21 cellular contexts compared by ENCODE assay signal in the genomic region with DNA sequence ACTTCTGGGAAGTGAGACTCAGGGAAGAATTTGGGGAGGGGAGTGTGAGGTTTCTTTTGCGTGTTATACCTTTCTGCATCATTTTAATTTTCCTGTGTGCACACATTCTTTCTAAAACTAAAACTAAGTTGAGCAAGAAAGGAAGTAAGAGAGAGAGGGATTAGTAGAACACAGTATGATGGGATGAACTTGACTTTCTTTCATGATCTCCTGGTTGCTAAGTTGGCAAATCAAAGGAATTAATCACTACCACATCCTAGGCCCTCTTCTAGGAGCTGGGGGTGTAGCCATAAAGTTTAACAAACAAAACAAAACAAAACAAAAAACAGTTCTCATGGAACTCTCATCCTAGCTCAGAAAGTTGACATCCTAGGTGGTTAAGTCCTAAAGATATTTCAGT. TPM values are rescaled to one million over a fixed set of nuclear protein-coding genes. Genes with fewer than 3 reads are reported as not detected.
A peak's percentile ranks its signal among the peaks of the same experiment; 100 is the strongest.
DNase-seq lines count a peak whose midpoint lies in the region; ATAC-seq and TF ChIP-seq lines count a peak whose summit lies in the region.
"Had no signal": no experiment of that assay in that cellular context is flagged by ENCODE, and none has a peak within 500 bp of the region (broad histone marks: within the 10 kb centered on the region; RNA-seq: fewer than 3 reads in every experiment).

No MANE protein-coding gene starts in this region.

- H3K9me3 Mint-ChIP-seq in activated CD4-positive, alpha-beta T cell treated with anti-CD3 and anti-CD28 coated beads, Interleukin-2, amount 10 ng/mL, durations not matched to agents 24 days and 14 days: peaks cover 21% of the 10 kb centered on the region
- peaks cover 2% of the 10 kb centered on the region for H3K9me3 Mint-ChIP-seq in activated CD4-positive, alpha-beta memory T cell treated with anti-CD3 and anti-CD28 coated beads for 36 hours
- H3K9me3 Mint-ChIP-seq: CD4-positive, alpha-beta T cell; GM23338 had no signal

- H3K36me3 ChIP-seq in A673 (ENCODE audit: insufficient read depth, low read length, poor library complexity, severe bottlenecking) (no peaks in the 10 kb centered on the region), mesenchymal stem cell (ENCODE audit: control insufficient read depth in 1 of 2, insufficient read depth in 2 of 2, low read depth in 1 of 2, low read length in 2 of 2) (no peaks in the 10 kb centered on the region)
- H3K36me3 ChIP-seq: BLaER1 treated with 17β-estradiol and CSF1 and Interleukin-3, amounts not matched to agents 10 nM and 100 nM; MG63 had no signal

- H4K8ac ChIP-seq in mesenchymal stem cell (ENCODE audit: low read length): no peak overlapping the region

- no peaks in the 10 kb centered on the region for H3K79me1 ChIP-seq in mesenchymal stem cell (replicated peaks; ENCODE audit: low read length, poor library complexity, severe bottlenecking)

- DNase-seq in activated CD4-positive, alpha-beta T cell treated with anti-CD3 and anti-CD28 coated beads, Interleukin-2, amount 10 ng/mL, durations not matched to agents 24 days and 14 days: no peak
- DNase-seq in activated CD4-positive, alpha-beta T cell treated with anti-CD3 and anti-CD28 coated beads, Interleukin-2, amount 50 U/mL, for 4 hours: no peak
- DNase-seq in A673 (ENCODE audit: low spot score): peak; percentile 34
- no peak for DNase-seq in activated CD4-positive, alpha-beta memory T cell treated with anti-CD3 and anti-CD28 coated beads for 36 hours
- no peak for DNase-seq in mesenchymal stem cell
- no peak for DNase-seq in NCI-H345 (lab: John Stamatoyannopoulos, UW)
- DNase-seq: CD4-positive, alpha-beta T cell; H9; HFFc6; KG1; NCI-H1105 treated with DMSO at 0.1 percent for 48 hours; NCI-H146; NCI-H1930; NCI-H2107; NCI-H524 treated with DMSO at 0.1 percent for 48 hours; NCI-H774; SIG-M5 had no signal

- no peak overlapping the region for H3K4ac ChIP-seq in mesenchymal stem cell (ENCODE audit: low read depth in 1 of 2, low read length in 2 of 2)

- H2BK120ac ChIP-seq in mesenchymal stem cell (ENCODE audit: low read depth, low read length): no peak overlapping the region

- H2BK5ac ChIP-seq in mesenchymal stem cell (ENCODE audit: low read depth, low read length, poor library complexity, severe bottlenecking): no peak overlapping the region

- ATAC-seq in HG03342 (IDR thresholded peaks at IDR 0.05; ENCODE audit: unreplicated experiment): no peak
- ATAC-seq: GM23338 had no signal

- H3K9ac ChIP-seq in mesenchymal stem cell (ENCODE audit: low read length): peak overlapping the region; percentile 54
- H3K9ac ChIP-seq: BLaER1 treated with 17β-estradiol and CSF1 and Interleukin-3, amounts not matched to agents 10 nM and 100 nM had no signal

- peak overlapping the region; percentile 61 for H3K27ac Mint-ChIP-seq in activated CD4-positive, alpha-beta T cell treated with anti-CD3 and anti-CD28 coated beads, Interleukin-2, amount 10 ng/mL, durations not matched to agents 24 days and 14 days
- H3K27ac Mint-ChIP-seq in activated CD4-positive, alpha-beta memory T cell treated with anti-CD3 and anti-CD28 coated beads for 36 hours: peak overlapping the region; percentile 24
- H3K27ac Mint-ChIP-seq: CD4-positive, alpha-beta T cell; GM23338; H9; HFFc6 had no signal

- H3K4me1 ChIP-seq in A673 (ENCODE audit: insufficient read depth, low read length, poor library complexity, severe bottlenecking) (peaks cover 12% of the 10 kb centered on the region), mesenchymal stem cell (ENCODE audit: control insufficient read depth, insufficient read depth, low read depth, low read length) (peaks cover 3% of the 10 kb centered on the region)

- WGBS in mesenchymal stem cell: no CpG with 5 or more reads among the region's 1 CpG

- H3K14ac ChIP-seq in mesenchymal stem cell (ENCODE audit: low read length in 2 of 2): no peak overlapping the region

- no peaks in the 10 kb centered on the region for H3K9me3 ChIP-seq in A673 (ENCODE audit: low read depth, low read length, poor library complexity, severe bottlenecking)
- no peaks in the 10 kb centered on the region for H3K9me3 ChIP-seq in mesenchymal stem cell (ENCODE audit: control insufficient read depth, low read length)
- H3K9me3 ChIP-seq: MG63 had no signal

- no peaks in the 10 kb centered on the region for H3K27me3 ChIP-seq in A673 (replicated peaks; ENCODE audit: insufficient read depth, low read depth, low read length, poor library complexity)
- H3K27me3 ChIP-seq in mesenchymal stem cell (ENCODE audit: control insufficient read depth in 1 of 2, insufficient read depth in 1 of 2, low read length in 2 of 2): peaks cover 0 to 15% of the 10 kb centered on the region in 2 experiments
- H3K27me3 ChIP-seq: BLaER1 treated with 17β-estradiol and CSF1 and Interleukin-3, amounts not matched to agents 10 nM and 100 nM; MG63 had no signal

- no peak overlapping the region for H2BK15ac ChIP-seq in mesenchymal stem cell (ENCODE audit: low read depth, poor library complexity, severe bottlenecking)

- intact Hi-C loops in activated CD4-positive, alpha-beta T cell treated with anti-CD3 and anti-CD28 coated beads, Interleukin-2, amount 10 ng/mL, durations not matched to agents 24 days and 14 days (cut with micrococcal nuclease): no loop called here
- intact Hi-C loops in A673 (cut with micrococcal nuclease; ENCODE audit: unreplicated experiment): no loop called here
- intact Hi-C loops in activated CD4-positive, alpha-beta memory T cell treated with anti-CD3 and anti-CD28 coated beads for 36 hours (cut with micrococcal nuclease): loop anchor here (1.0 to 2.0 kb wide), 2 partner anchors 11 to 17 kb away; no protein-coding TSS in a partner anchor

- no TSS peak for BruUV-seq in A673 (replicated peaks; lab: Mats Ljungman, UMichigan)

- H4K91ac ChIP-seq in mesenchymal stem cell (ENCODE audit: low read length): no peak overlapping the region

- H2AFZ ChIP-seq in mesenchymal stem cell (ENCODE audit: low read depth, low read length): no peak overlapping the region
- H2AFZ ChIP-seq: GM23338 had no signal

- no peak overlapping the region for H3K23ac ChIP-seq in mesenchymal stem cell (ENCODE audit: low read length in 2 of 2)

- CTCF ChIA-PET in A673 (lab: Charles Lee): interaction anchor here (0.7 kb wide), 1 partner anchor 190 kb away, joined by 3 read pairs; no protein-coding TSS in a partner anchor
- CTCF ChIA-PET in activated CD4-positive, alpha-beta memory T cell treated with anti-CD3 and anti-CD28 coated beads for 36 hours (lab: Charles Lee): no interaction called here

- H3K4me2 ChIP-seq in mesenchymal stem cell (ENCODE audit: low read length, poor library complexity, severe bottlenecking): no peak overlapping the region
- H3K4me2 ChIP-seq: GM23338 had no signal

- H3K4me1 Mint-ChIP-seq in activated CD4-positive, alpha-beta T cell treated with anti-CD3 and anti-CD28 coated beads, Interleukin-2, amount 10 ng/mL, durations not matched to agents 24 days and 14 days: peaks cover 16% of the 10 kb centered on the region
- H3K4me1 Mint-ChIP-seq in activated CD4-positive, alpha-beta memory T cell treated with anti-CD3 and anti-CD28 coated beads for 36 hours (ENCODE audit: low read depth): peaks cover 33% of the 10 kb centered on the region

- H2AK5ac ChIP-seq in mesenchymal stem cell (ENCODE audit: low read length, severe bottlenecking): no peak overlapping the region

- H3K27ac ChIP-seq in A673 (ENCODE audit: low read depth, low read length, poor library complexity, severe bottlenecking) (peak overlapping the region; percentile 75), mesenchymal stem cell (ENCODE audit: low read length, poor library complexity, severe bottlenecking) (no peak overlapping the region)

- H3K18ac ChIP-seq in mesenchymal stem cell (ENCODE audit: low read depth in 1 of 2, low read length in 2 of 2): no peak overlapping the region

- POLR2A ChIA-PET in A673 (lab: Charles Lee; ENCODE audit: low non-redundant PET): no interaction called here
- POLR2A ChIA-PET in activated CD4-positive, alpha-beta memory T cell treated with anti-CD3 and anti-CD28 coated beads for 36 hours (lab: Charles Lee): interaction anchor here (1.6 to 1.7 kb wide), 2 partner anchors 11 to 19 kb away, joined by 4 to 6 read pairs; a partner anchor contains a TSS

- H3K36me3 Mint-ChIP-seq in activated CD4-positive, alpha-beta T cell treated with anti-CD3 and anti-CD28 coated beads, Interleukin-2, amount 10 ng/mL, durations not matched to agents 24 days and 14 days (ENCODE audit: low read depth): peaks cover 4% of the 10 kb centered on the region
- H3K36me3 Mint-ChIP-seq in activated CD4-positive, alpha-beta memory T cell treated with anti-CD3 and anti-CD28 coated beads for 36 hours: peaks cover 4% of the 10 kb centered on the region

- H3K4me3 Mint-ChIP-seq in activated CD4-positive, alpha-beta T cell treated with anti-CD3 and anti-CD28 coated beads, Interleukin-2, amount 10 ng/mL, durations not matched to agents 24 days and 14 days: no peak overlapping the region
- no peak overlapping the region for H3K4me3 Mint-ChIP-seq in activated CD4-positive, alpha-beta memory T cell treated with anti-CD3 and anti-CD28 coated beads for 36 hours
- H3K4me3 Mint-ChIP-seq: CD4-positive, alpha-beta T cell; GM23338; H9; HFFc6 had no signal

- H3K4me3 ChIP-seq in A673 (ENCODE audit: low read depth, low read length, poor library complexity, severe bottlenecking) (no peak overlapping the region), mesenchymal stem cell (ENCODE audit: insufficient read depth in 1 of 2, low read depth in 1 of 2, low read length in 2 of 2) (no peak overlapping the region)
- H3K4me3 ChIP-seq: BLaER1 treated with 17β-estradiol and CSF1 and Interleukin-3, amounts not matched to agents 10 nM and 100 nM; GM23338; MG63 had no signal

- peaks cover 3% of the 10 kb centered on the region for H3K27me3 Mint-ChIP-seq in activated CD4-positive, alpha-beta T cell treated with anti-CD3 and anti-CD28 coated beads, Interleukin-2, amount 10 ng/mL, durations not matched to agents 24 days and 14 days
- no peaks in the 10 kb centered on the region for H3K27me3 Mint-ChIP-seq in activated CD4-positive, alpha-beta memory T cell treated with anti-CD3 and anti-CD28 coated beads for 36 hours
- H3K27me3 Mint-ChIP-seq: CD4-positive, alpha-beta T cell had no signal

- no peak overlapping the region for H2BK12ac ChIP-seq in mesenchymal stem cell (ENCODE audit: low read length in 2 of 2)

- no peak for TF ChIP-seq CTCF in A673 (conservative IDR thresholded peaks at IDR 0.05; ENCODE audit: low read depth, low read length)

RNA-seq across cellular contexts. Expression of a gene that starts 19.1 kb away (rescaled TPM):
- 21.8 and 25.9 TPM in 2 replicates for total RNA-seq in activated CD4-positive, alpha-beta T cell treated with anti-CD3 and anti-CD28 coated beads, Interleukin-2, amount 10 ng/mL, durations not matched to agents 24 days and 14 days
- total RNA-seq in A673 (2021): 9.6 and 11.7 TPM in 2 replicates
- 10 to 100 TPM; 23.4 to 24.5 TPM for total RNA-seq in activated CD4-positive, alpha-beta memory T cell treated with anti-CD3 and anti-CD28 coated beads for 36 hours
- polyA plus RNA-seq in mesenchymal stem cell (2013, experiment 1 of 2): 1.7 TPM
- 1.5 TPM for polyA plus RNA-seq in mesenchymal stem cell (2013, experiment 2 of 2)
